Comparison of ENCODE assay signal across 1 cellular context in genomic region chr2:36618381-36618780, GRCh38.
TF ChIP-seq lines count a peak whose summit lies in the region.

No MANE protein-coding gene starts in this region.

TF ChIP-seq in H1, 55 proteins besides CTCF, POLR2A, EP300 and RAD21:
- TF ChIP-seq USF2 (IDR thresholded peaks at IDR 0.05; ENCODE audit: low read length) (peak; percentile 89), MAFK (IDR thresholded peaks at IDR 0.05; ENCODE audit: low read depth, low read length) (no peak), HDAC6 (IDR thresholded peaks at IDR 0.05; ENCODE audit: low read depth, low read length) (no peak), ATF3 (IDR thresholded peaks at IDR 0.05; ENCODE audit: insufficient read depth, low read depth, low read length) (peak; percentile 75), TAF1 (IDR thresholded peaks at IDR 0.05; ENCODE audit: low read depth, low read length) (no peak), NANOG (IDR thresholded peaks at IDR 0.05; ENCODE audit: insufficient read depth, low read depth, low read length, poor library complexity, severe bottlenecking) (no peak), CREB1 (IDR thresholded peaks at IDR 0.05) (peak; percentile 40; the same call in 1 of the 2 replicates), SP1 (IDR thresholded peaks at IDR 0.05; ENCODE audit: low read depth, low read length) (peak; percentile 59; the same call in 1 of the 2 replicates), SIX5 (IDR thresholded peaks at IDR 0.05; ENCODE audit: low read depth, low read length) (peak; percentile 89)
TF ChIP-seq in H1: peak in this region for 5.
